In genomic region chr10:36342781-36343180, GRCh38 we compare ENCODE assay signal across 30 cellular contexts.
"Had no signal": no experiment of that assay in that cellular context is flagged by ENCODE, and none has a peak within 500 bp of the region (broad histone marks: within the 10 kb centered on the region; RNA-seq: fewer than 3 reads in every experiment).

No MANE protein-coding gene starts in this region.

- H3K27me3 ChIP-seq: neutrophil, pancreas, spleen, stomach, thyroid gland, tibial nerve, upper lobe of left lung, vagina had no signal

- H3K27ac ChIP-seq: neutrophil, pancreas, psoas muscle, skin epidermis, spleen, stomach, thoracic aorta, thyroid gland, tibial nerve, upper lobe of left lung, vagina had no signal

- H3K27ac Mint-ChIP-seq: naive B cell; naive thymus-derived CD8-positive, alpha-beta T cell; natural killer cell treated with Interleukin-12 subunit alpha and Interleukin-12 subunit beta and Interleukin-15 and Interleukin-18, amount 100 ng/mL, for 72 hours; nephron progenitor cell; stimulated activated effector memory CD8-positive, alpha-beta T cell treated with anti-CD3 and anti-CD28 coated beads, Interleukin-12 subunit alpha, Interleukin-12 subunit beta, amount 100 ng/mL, for 72 hours; stimulated activated naive B cell treated with anti-CD40 and anti-IgM and Interleukin-4, amounts not matched to agents 10 μg/mL and 1 μg/mL and 100 μg/mL, for 72 hours; stimulated activated naive CD8-positive, alpha-beta T cell treated with anti-CD3 and anti-CD28 coated beads, Interleukin-15, Interleukin-2, amounts not matched to agents 100 ng/mL and 50 ng/mL, for 24 hours had no signal

- DNase-seq: naive B cell; naive thymus-derived CD8-positive, alpha-beta T cell; nephron progenitor cell; nucleus accumbens; pancreas; psoas muscle; right cardiac atrium; spleen; stimulated activated CD4-positive, alpha-beta T cell treated with anti-CD3 and anti-CD28 coated beads, Interleukin-12 subunit alpha, Interleukin-12 subunit beta, amount 100 ng/mL, for 4 hours; stimulated activated CD4-positive, alpha-beta T cell treated with anti-CD3 and anti-CD28 coated beads, Interleukin-1b, Interleukin-23, amount 100 ng/mL, for 48 hours; stimulated activated CD4-positive, alpha-beta T cell treated with anti-CD3 and anti-CD28 coated beads, Interleukin-2, amount 100 ng/mL, for 48 hours; stimulated activated CD4-positive, alpha-beta T cell treated with anti-CD3 and anti-CD28 coated beads, Interleukin-4, amount 100 ng/mL, for 24 hours; stimulated activated naive B cell treated with anti-CD40 and anti-IgM and Interleukin-4, amounts not matched to agents 10 μg/mL and 1 μg/mL and 100 μg/mL, for 72 hours; stimulated activated naive CD4-positive, alpha-beta T cell treated with Interleukin-2 at 50 U/mL for 16 hours; stomach; thyroid gland; trophoblast cell; upper lobe of left lung had no signal

- H3K4me1 ChIP-seq: pancreas, psoas muscle, spleen, thyroid gland, upper lobe of left lung had no signal

- H3K27me3 Mint-ChIP-seq: naive thymus-derived CD8-positive, alpha-beta T cell; natural killer cell treated with Interleukin-12 subunit alpha and Interleukin-12 subunit beta and Interleukin-15 and Interleukin-18, amount 100 ng/mL, for 72 hours; stimulated activated naive B cell treated with anti-CD40 and anti-IgM and Interleukin-4, amounts not matched to agents 10 μg/mL and 1 μg/mL and 100 μg/mL, for 72 hours; stimulated activated naive CD8-positive, alpha-beta T cell treated with anti-CD3 and anti-CD28 coated beads, Interleukin-15, Interleukin-2, amounts not matched to agents 100 ng/mL and 50 ng/mL, for 24 hours had no signal

- H3K4me1 Mint-ChIP-seq: naive B cell; naive thymus-derived CD8-positive, alpha-beta T cell; nephron progenitor cell; neural crest cell; stimulated activated effector memory CD8-positive, alpha-beta T cell treated with anti-CD3 and anti-CD28 coated beads, Interleukin-12 subunit alpha, Interleukin-12 subunit beta, amount 100 ng/mL, for 72 hours; stimulated activated naive B cell treated with anti-CD40 and anti-IgM and Interleukin-4, amounts not matched to agents 10 μg/mL and 1 μg/mL and 100 μg/mL, for 72 hours had no signal

- H3K4me3 Mint-ChIP-seq: naive B cell; naive thymus-derived CD8-positive, alpha-beta T cell; natural killer cell treated with Interleukin-12 subunit alpha and Interleukin-12 subunit beta and Interleukin-15 and Interleukin-18, amount 100 ng/mL, for 72 hours; nephron progenitor cell; neural crest cell; stimulated activated effector memory CD8-positive, alpha-beta T cell treated with anti-CD3 and anti-CD28 coated beads, Interleukin-12 subunit alpha, Interleukin-12 subunit beta, amount 100 ng/mL, for 72 hours; stimulated activated naive B cell treated with anti-CD40 and anti-IgM and Interleukin-4, amounts not matched to agents 10 μg/mL and 1 μg/mL and 100 μg/mL, for 72 hours; stimulated activated naive CD8-positive, alpha-beta T cell treated with anti-CD3 and anti-CD28 coated beads, Interleukin-15, Interleukin-2, amounts not matched to agents 100 ng/mL and 50 ng/mL, for 24 hours had no signal

- H3K9me3 ChIP-seq: neutrophil, pancreas, psoas muscle, stomach, thoracic aorta, thyroid gland, tibial nerve, upper lobe of left lung, vagina had no signal

- FAIRE-seq: pancreas, urothelium cell line had no signal

- H3K4me3 ChIP-seq: pancreas, psoas muscle, skin epidermis, smooth muscle cell, spleen, stomach, thoracic aorta, thyroid gland, tibial nerve, upper lobe of left lung, vagina had no signal

- ATAC-seq: naive thymus-derived CD8-positive, alpha-beta T cell; natural killer cell treated with Interleukin-12 subunit alpha and Interleukin-12 subunit beta and Interleukin-15 and Interleukin-18, amount 100 ng/mL, for 72 hours; pancreas; psoas muscle; right cardiac atrium; sciatic nerve; stimulated activated effector memory CD8-positive, alpha-beta T cell treated with anti-CD3 and anti-CD28 coated beads, Interleukin-12 subunit alpha, Interleukin-12 subunit beta, amount 100 ng/mL, for 72 hours; stimulated activated naive B cell treated with anti-CD40 and anti-IgM and Interleukin-4, amounts not matched to agents 10 μg/mL and 1 μg/mL and 100 μg/mL, for 72 hours had no signal

- H3K36me3 Mint-ChIP-seq: naive B cell; natural killer cell treated with Interleukin-12 subunit alpha and Interleukin-12 subunit beta and Interleukin-15 and Interleukin-18, amount 100 ng/mL, for 72 hours; stimulated activated effector memory CD8-positive, alpha-beta T cell treated with anti-CD3 and anti-CD28 coated beads, Interleukin-12 subunit alpha, Interleukin-12 subunit beta, amount 100 ng/mL, for 72 hours; stimulated activated naive B cell treated with anti-CD40 and anti-IgM and Interleukin-4, amounts not matched to agents 10 μg/mL and 1 μg/mL and 100 μg/mL, for 72 hours had no signal

- H3K4me2 ChIP-seq: smooth muscle cell had no signal

- H3K36me3 ChIP-seq: neutrophil, pancreas, spleen, stomach, thoracic aorta, thyroid gland, tibial nerve, upper lobe of left lung, vagina had no signal
